In the genomic region with DNA sequence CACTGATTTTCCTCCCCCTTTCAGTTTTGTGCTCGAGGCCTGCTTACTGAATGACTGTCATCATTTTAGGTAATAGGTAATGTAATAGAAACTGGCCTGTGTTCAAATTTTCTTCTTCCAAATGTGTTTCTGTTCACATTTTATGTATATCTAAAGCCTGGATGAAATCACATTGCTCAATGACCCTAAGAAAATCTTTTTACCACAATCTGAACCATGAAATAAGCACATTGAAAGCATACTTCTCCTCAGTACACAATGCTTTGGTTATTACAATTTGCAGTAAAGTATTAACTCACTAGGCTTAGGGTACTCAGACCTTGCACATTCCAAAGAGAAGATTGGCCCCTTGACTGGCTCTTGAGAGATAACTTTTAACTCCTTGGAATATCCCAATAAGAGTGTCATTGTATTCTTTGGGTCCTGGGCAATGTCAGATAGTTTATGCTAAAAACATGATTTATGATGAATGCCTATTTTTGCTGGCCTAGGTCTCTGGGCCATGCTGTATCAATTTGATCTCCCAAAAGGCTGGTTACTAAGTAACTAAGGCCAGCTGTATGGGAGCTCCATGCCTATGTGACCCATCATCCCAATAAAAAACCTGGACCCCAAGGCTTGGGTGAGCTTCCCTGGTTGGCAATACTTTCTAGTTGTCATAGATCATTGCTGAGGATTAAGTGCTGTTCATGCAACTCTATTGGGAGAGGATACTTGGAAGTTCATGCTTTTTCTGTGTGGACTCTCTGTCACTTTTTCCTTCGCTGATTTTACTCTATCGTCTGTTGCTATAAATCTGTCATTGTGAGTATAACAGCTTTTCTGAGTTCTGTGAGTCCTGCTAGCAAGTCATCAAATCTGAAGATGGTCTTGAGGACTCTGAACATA, we compare ENCODE assay signal across 23 cellular contexts.
"Had no signal": no experiment of that assay in that cellular context is flagged by ENCODE, and none has a peak within 500 bp of the region (broad histone marks: within the 10 kb centered on the region; RNA-seq: fewer than 3 reads in every experiment).

No MANE protein-coding gene starts in this region.

- H3K9me3 ChIP-seq: breast epithelium, lower lobe of right lung, spleen, thyroid gland had no signal

- H3K27ac Mint-ChIP-seq: activated CD8-positive, alpha-beta T cell treated with anti-CD3 and anti-CD28 coated beads for 36 hours; activated naive CD8-positive, alpha-beta T cell treated with anti-CD3 and anti-CD28 coated beads for 36 hours; activated T-helper 17 cell treated with anti-CD3 and anti-CD28 coated beads, Interleukin-2, amount 50 U/mL, for 72 hours; immature natural killer cell had no signal

- H3K4me1 ChIP-seq: breast epithelium, foreskin keratinocyte, lower lobe of right lung, spleen, thyroid gland had no signal

- H3K4me1 Mint-ChIP-seq: activated naive CD8-positive, alpha-beta T cell treated with anti-CD3 and anti-CD28 coated beads for 36 hours; activated T-helper 17 cell treated with anti-CD3 and anti-CD28 coated beads, Interleukin-2, amount 50 U/mL, for 72 hours; immature natural killer cell had no signal

- H3K4me3 Mint-ChIP-seq: activated CD8-positive, alpha-beta T cell treated with anti-CD3 and anti-CD28 coated beads for 36 hours; activated naive CD8-positive, alpha-beta T cell treated with anti-CD3 and anti-CD28 coated beads for 36 hours; activated T-helper 17 cell treated with anti-CD3 and anti-CD28 coated beads, Interleukin-2, amount 50 U/mL, for 72 hours; immature natural killer cell had no signal

- DNase-seq: activated CD4-positive, alpha-beta T cell treated with anti-CD3 and anti-CD28 coated beads for 48 hours; activated CD8-positive, alpha-beta T cell treated with anti-CD3 and anti-CD28 coated beads for 36 hours; activated naive CD4-positive, alpha-beta T cell; activated naive CD8-positive, alpha-beta T cell treated with anti-CD3 and anti-CD28 coated beads for 36 hours; activated T-cell treated with anti-CD3 and anti-CD28 coated beads, Interleukin-2, amount 50 U/mL, for 1 hour; anterior cingulate cortex; cerebellar nuclear complex; effector CD4-positive, alpha-beta T cell; foreskin keratinocyte; head of caudate nucleus; immature natural killer cell; left colon; lower lobe of right lung; occipital lobe; posterior cingulate gyrus; retina; spleen; stimulated activated naive CD4-positive, alpha-beta T cell; thyroid gland had no signal

- H3K27me3 ChIP-seq: breast epithelium, foreskin keratinocyte, spleen, thyroid gland had no signal

- H3K36me3 ChIP-seq: breast epithelium, lower lobe of right lung, spleen, thyroid gland had no signal

- H3K27ac ChIP-seq: breast epithelium, foreskin keratinocyte, lower lobe of right lung, SK-N-MC, spleen, thyroid gland had no signal

- ATAC-seq: activated CD8-positive, alpha-beta T cell treated with anti-CD3 and anti-CD28 coated beads for 36 hours; activated T-helper 17 cell treated with anti-CD3 and anti-CD28 coated beads, Interleukin-2, amount 50 U/mL, for 72 hours; esophagus mucosa; foreskin keratinocyte; left colon; lower lobe of right lung had no signal

- H3K4me3 ChIP-seq: breast epithelium, lower lobe of right lung, SK-N-MC, spleen, thyroid gland had no signal

- H3K9me3 Mint-ChIP-seq: activated CD8-positive, alpha-beta T cell treated with anti-CD3 and anti-CD28 coated beads for 36 hours; activated naive CD8-positive, alpha-beta T cell treated with anti-CD3 and anti-CD28 coated beads for 36 hours; activated T-helper 17 cell treated with anti-CD3 and anti-CD28 coated beads, Interleukin-2, amount 50 U/mL, for 72 hours had no signal

- H3K27me3 Mint-ChIP-seq: activated CD8-positive, alpha-beta T cell treated with anti-CD3 and anti-CD28 coated beads for 36 hours; activated naive CD8-positive, alpha-beta T cell treated with anti-CD3 and anti-CD28 coated beads for 36 hours; activated T-helper 17 cell treated with anti-CD3 and anti-CD28 coated beads, Interleukin-2, amount 50 U/mL, for 72 hours had no signal
